In genomic region chr11:87281496-87281895, GRCh38 we compare ENCODE assay signal across 9 cellular contexts.
DNase-seq lines count a peak whose midpoint lies in the region; ATAC-seq and TF ChIP-seq lines count a peak whose summit lies in the region.
"Had no signal": no experiment of that assay in that cellular context is flagged by ENCODE, and none has a peak within 500 bp of the region (broad histone marks: within the 10 kb centered on the region; RNA-seq: fewer than 3 reads in every experiment).

No MANE protein-coding gene starts in this region.

- WGBS in esophagus muscularis mucosa: 49% methylated on average over 3 of the region's 3 CpGs

- DNase-seq in GF-D8 (lab: John Stamatoyannopoulos, UW) (peak; percentile 11), esophagus muscularis mucosa (ENCODE audit: extremely low spot score) (no peak), DMS 273 treated with DMSO at 0.1 percent for 48 hours (lab: John Stamatoyannopoulos, UW) (no peak), SIG-M5 treated with dmso at 0.1 percent for 504 hours (lab: John Stamatoyannopoulos, UW; ENCODE audit: unreplicated experiment) (no peak), MG63 (no peak), mucosa of descending colon (no peak)
- DNase-seq: stimulated activated CD4-positive, alpha-beta T cell treated with anti-CD3 and anti-CD28 coated beads, Interleukin-12 subunit alpha, Interleukin-12 subunit beta, amount 100 ng/mL, for 4 hours had no signal

- peak; percentile 56 for TF ChIP-seq CTCF in OCI-LY3 (IDR thresholded peaks at IDR 0.05; ENCODE audit: low read depth, low read length)
- TF ChIP-seq CTCF in esophagus muscularis mucosa (IDR thresholded peaks at IDR 0.05): peak; percentile 23 to 42 (median 33)
- no peak for TF ChIP-seq CTCF in nephron (IDR thresholded peaks at IDR 0.05; ENCODE audit: unreplicated experiment in 3 of 3)
- no peak for TF ChIP-seq CTCF in mucosa of descending colon (IDR thresholded peaks at IDR 0.05)

- no peaks in the 10 kb centered on the region for H3K9me3 Mint-ChIP-seq in nephron

- H3K4me2 ChIP-seq in OCI-LY3 (ENCODE audit: low read length): no peak overlapping the region

- H3K9me3 ChIP-seq in OCI-LY3 (ENCODE audit: insufficient read depth, low read length): no peaks in the 10 kb centered on the region
- no peaks in the 10 kb centered on the region for H3K9me3 ChIP-seq in esophagus muscularis mucosa
- no peaks in the 10 kb centered on the region for H3K9me3 ChIP-seq in MG63
- no peaks in the 10 kb centered on the region for H3K9me3 ChIP-seq in mucosa of descending colon

- intact Hi-C loops in esophagus muscularis mucosa (cut with DNase I) (no loop called here), mucosa of descending colon (cut with DNase I, micrococcal nuclease) (loop anchor here in 1 of 2 donors (5.0 kb wide), 1 partner anchor 339 kb away; no protein-coding TSS in a partner anchor)

- no peak for ATAC-seq in mucosa of descending colon

- peaks cover 19% of the 10 kb centered on the region for H3K4me1 Mint-ChIP-seq in nephron

- peak overlapping the region; percentile 86 to 94 (median 94) for H3K27ac Mint-ChIP-seq in nephron

- TF ChIP-seq POLR2A in esophagus muscularis mucosa (IDR thresholded peaks at IDR 0.05; ENCODE audit: low read depth): no peak

- H2AFZ ChIP-seq in OCI-LY3 (ENCODE audit: low read depth, low read length): no peak overlapping the region

- H3K27ac ChIP-seq in OCI-LY3 (ENCODE audit: low read length) (no peak overlapping the region), esophagus muscularis mucosa (replicated peaks in 1 of 4) (no peak overlapping the region)

- no peaks in the 10 kb centered on the region for H3K27me3 Mint-ChIP-seq in nephron (ENCODE audit: low read depth)

- H3K36me3 ChIP-seq in OCI-LY3 (replicated peaks; ENCODE audit: low read depth, low read length): no peaks in the 10 kb centered on the region
- no peaks in the 10 kb centered on the region for H3K36me3 ChIP-seq in esophagus muscularis mucosa
- H3K36me3 ChIP-seq in MG63: no peaks in the 10 kb centered on the region
- no peaks in the 10 kb centered on the region for H3K36me3 ChIP-seq in mucosa of descending colon (ENCODE audit: low read depth)

- no peak overlapping the region for H3K9ac ChIP-seq in OCI-LY3 (ENCODE audit: low read length)

- H3K36me3 Mint-ChIP-seq in nephron (ENCODE audit: low read depth): no peaks in the 10 kb centered on the region

- TF ChIP-seq EP300 in esophagus muscularis mucosa (IDR thresholded peaks at IDR 0.05): no peak

- H3K27me3 ChIP-seq in OCI-LY3 (ENCODE audit: low read depth, low read length): no peaks in the 10 kb centered on the region
- H3K27me3 ChIP-seq in esophagus muscularis mucosa: no peaks in the 10 kb centered on the region
- no peaks in the 10 kb centered on the region for H3K27me3 ChIP-seq in MG63

- H3K4me3 ChIP-seq in OCI-LY3 (ENCODE audit: low read length) (no peak overlapping the region), esophagus muscularis mucosa (no peak overlapping the region), MG63 (no peak overlapping the region), mucosa of descending colon (no peak overlapping the region)

- no peaks in the 10 kb centered on the region for H3K79me2 ChIP-seq in OCI-LY3 (ENCODE audit: low read length)

- H4K20me1 ChIP-seq in OCI-LY3 (ENCODE audit: insufficient read depth, low read length): no peaks in the 10 kb centered on the region

- H3K4me1 ChIP-seq in OCI-LY3 (ENCODE audit: low read length) (peaks cover 22% of the 10 kb centered on the region), esophagus muscularis mucosa (peaks cover 0 to 24% (median 11%) of the 10 kb centered on the region in 4 donors), mucosa of descending colon (ENCODE audit: low read depth) (no peaks in the 10 kb centered on the region)

- peak overlapping the region in 1 of 3 experiments; percentile 1 for H3K4me3 Mint-ChIP-seq in nephron

Comparison
In these comparisons a context has a peak if more than half of its experiments do, and no peak if none do; other contexts are left out.
1. CTCF ChIP-seq: peak in OCI-LY3 (single experiment) and esophagus muscularis mucosa (3 of 3); none in nephron (0 of 3) and mucosa of descending colon (single experiment).